Comparison of ENCODE assay signal across 1 cellular context in genomic region chr13:70253834-70254233, GRCh38.
TF ChIP-seq lines count a peak whose summit lies in the region.

No MANE protein-coding gene starts in this region.

TF ChIP-seq in HepG2, 621 proteins besides CTCF, POLR2A, EP300 and RAD21 (continued from another document):
- TF ChIP-seq IRF1 (CRISPR knock-in tag; IDR thresholded peaks at IDR 0.05; ENCODE audit: low read depth): no peak
